8 cellular contexts compared by ENCODE assay signal in the genomic region with DNA sequence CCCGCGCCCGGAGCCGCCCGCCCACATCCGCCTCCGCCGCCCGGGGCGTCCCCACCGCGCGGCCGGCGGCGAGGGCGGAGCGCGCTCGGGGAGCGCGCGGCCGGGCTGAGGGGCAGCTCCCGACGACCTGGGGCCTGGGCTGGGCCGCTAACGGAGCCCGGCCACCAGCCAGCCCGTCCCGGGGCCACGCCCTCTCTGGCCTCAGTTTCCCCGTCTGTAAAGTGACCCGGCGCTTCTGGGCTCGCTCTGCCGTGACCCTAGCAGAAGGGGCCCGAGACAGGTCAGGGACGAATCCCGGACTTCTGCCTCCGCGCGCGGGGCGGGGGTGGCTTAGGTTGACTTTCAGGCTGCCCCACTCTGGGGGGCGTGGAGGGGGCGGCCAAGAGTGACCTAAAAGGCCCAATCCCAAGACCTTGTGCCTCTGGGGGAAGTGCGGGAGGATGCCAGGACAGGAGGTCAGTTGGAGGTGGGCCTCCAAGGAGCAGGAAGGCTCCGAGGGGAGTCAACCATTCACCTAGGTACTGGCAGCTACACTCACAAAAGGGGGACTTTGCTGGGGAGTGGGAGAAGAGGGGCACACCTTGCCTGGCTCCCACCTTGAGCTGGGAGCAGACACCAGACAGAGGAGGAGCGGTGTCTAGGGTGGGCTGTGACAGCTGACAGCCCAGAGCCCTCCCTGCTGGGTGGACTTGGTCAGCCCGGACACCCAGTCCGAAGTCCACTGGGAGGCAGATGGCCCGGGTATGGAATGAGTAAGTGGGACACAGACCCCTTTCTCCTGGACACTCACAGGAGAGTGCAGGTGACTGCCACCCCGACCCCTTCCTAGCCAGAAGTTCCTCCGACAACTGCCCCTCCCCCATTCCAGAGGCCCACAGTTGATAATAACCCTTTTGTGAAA. TPM values are rescaled to one million over a fixed set of nuclear protein-coding genes. Genes with fewer than 3 reads are reported as not detected.
DNase-seq lines count a peak whose midpoint lies in the region; ATAC-seq, FAIRE-seq and TF ChIP-seq lines count a peak whose summit lies in the region.

No MANE protein-coding gene starts in this region.

- no peaks in the 10 kb centered on the region for H3K9me3 Mint-ChIP-seq in naive B cell

- no peak for TF ChIP-seq CTCF in A549 (IDR thresholded peaks at IDR 0.05)
- TF ChIP-seq CTCF in thyroid gland (IDR thresholded peaks at IDR 0.05) = no peak

- no peaks in the 10 kb centered on the region for H3K36me3 Mint-ChIP-seq in naive B cell

- H3K27ac Mint-ChIP-seq in naive B cell = peak overlapping the region in 4 of 6 donors; percentile 69 to 87 (median 80)

- peak overlapping the region; percentile 89 for H3K4me2 ChIP-seq in A549

- POLR2A ChIA-PET in A549 (lab: Yijun Ruan, JAX) = interaction anchor here (0.5 kb wide), 1 partner anchor 603 kb away, joined by 6 read pairs; no protein-coding TSS in a partner anchor

- H3K4me1 ChIP-seq in A549 = peaks cover 46% of the 10 kb centered on the region
- peaks cover 60 to 63% of the 10 kb centered on the region in 2 donors for H3K4me1 ChIP-seq in thyroid gland

- 69% methylated on average over 7 of the region's 55 CpGs for WGBS in A549 (ENCODE audit: missing lambda C conversion rate)
- WGBS in thyroid gland, 2 donors = 26 to 31% methylated on average over 18 to 22 of the region's 55 CpGs

- H3K36me3 ChIP-seq in thyroid gland = peaks cover 0 to 5% of the 10 kb centered on the region in 2 donors

- no peak for TF ChIP-seq RAD21 in A549 (conservative IDR thresholded peaks at IDR 0.05 in 1 of 2, IDR thresholded peaks at IDR 0.05 in 1 of 2)

- peaks cover 61 to 64% (median 61%) of the 10 kb centered on the region in 3 donors for H3K4me1 Mint-ChIP-seq in naive B cell

- H3K27me3 Mint-ChIP-seq in naive B cell = no peaks in the 10 kb centered on the region

- peak in 1 of 2 experiments; percentile 67 for DNase-seq in A549 (ENCODE audit: low read depth in 1 of 2, low spot score in 1 of 2)
- peak; percentile 22 for DNase-seq in M059J (ENCODE audit: low read depth)
- peak; percentile 55 for DNase-seq in activated T-cell treated with anti-CD3 and anti-CD28 coated beads for 4 hours
- DNase-seq in erythroblast (lab: John Stamatoyannopoulos, UW) = peak; percentile 68 to 82
- peak; percentile 49 for DNase-seq in naive B cell
- DNase-seq in thyroid gland = peak; percentile 53 to 59
- no peak for DNase-seq in DMS153 treated with DMSO at 0.1 percent for 48 hours (lab: John Stamatoyannopoulos, UW; ENCODE audit: unreplicated experiment)

- intact Hi-C loops in thyroid gland (cut with DNase I) = no loop called here

- H3K27ac ChIP-seq in A549 (peak overlapping the region; percentile 95 to 98), thyroid gland (peak overlapping the region; percentile 78 to 98 (median 96))

- ATAC-seq in A549 = peak; percentile 26 to 53; a peak in 4 of 6 replicates
- ATAC-seq in GM18868 (IDR thresholded peaks at IDR 0.05; ENCODE audit: unreplicated experiment) = peak; percentile 39
- peak; percentile 61 for ATAC-seq in naive B cell (ENCODE audit: low read depth in 2 of 2)

- FAIRE-seq in A549 (lab: Jason Lieb, UNC) = no peak

- H3K27me3 ChIP-seq in thyroid gland = no peaks in the 10 kb centered on the region

- no peak for TF ChIP-seq EP300 in A549 (IDR thresholded peaks at IDR 0.05)

- TF ChIP-seq POLR2A in A549 (IDR thresholded peaks at IDR 0.05; ENCODE audit: low read length) (peak; percentile 80), erythroblast (IDR thresholded peaks at IDR 0.05; ENCODE audit: low read length) (peak; percentile 44), thyroid gland (IDR thresholded peaks at IDR 0.05) (peak; percentile 75 to 83)

- CTCF ChIA-PET in A549 (lab: Yijun Ruan, JAX) = interaction anchor here (1.0 to 2.1 kb wide), 4 partner anchors 25 to 60 kb away, joined by 3 to 7 read pairs (median 4); no protein-coding TSS in a partner anchor

- peak overlapping the region; percentile 67 to 91 (median 80) for H3K4me3 Mint-ChIP-seq in naive B cell

- peak overlapping the region; percentile 94 for H3K4me3 ChIP-seq in A549
- H3K4me3 ChIP-seq in thyroid gland (replicated peaks in 1 of 3) = peak overlapping the region in 1 of 3 donors; percentile 34

- no peaks in the 10 kb centered on the region for H3K9me3 ChIP-seq in A549
- H3K9me3 ChIP-seq in thyroid gland = no peaks in the 10 kb centered on the region

TF ChIP-seq in A549, 52 proteins besides CTCF, POLR2A, EP300 and RAD21:
- peak in 1 of 2 experiments; percentile 21; a peak in 1 of 5 replicates for TF ChIP-seq JUN (IDR thresholded peaks at IDR 0.05)
- no peak for TF ChIP-seq FOXS1 (CRISPR knock-in tag; IDR thresholded peaks at IDR 0.05)
- peak; percentile 82; the same call in 1 of the 2 replicates for TF ChIP-seq PHF8 (IDR thresholded peaks at IDR 0.05; ENCODE audit: borderline replicate concordance, low read depth)

RNA-seq across cellular contexts. Expression of a gene that starts 0.5 kb away (rescaled TPM):
- polyA plus RNA-seq in A549 (2011; rRNA removed) (66.0 and 70.2 TPM in 2 replicates), A549 (2017; fragmentation: RNase III; extraction: RNeasy Plus Mini Kit Qiagen cat#74134 plus additional on column Dnase treatment) (87.1 to 93.8 TPM (median 93.0 TPM) in 3 replicates), naive B cell (ENCODE audit: low read depth in 6 of 6) (10 to 100 TPM in 5 of 6 donors, 1 to 10 TPM in 1; 6.3 to 22.0 (median 14.1) TPM)
- 164 and 170 TPM in 2 replicates for polyA plus RNA-seq in A549 (2012; cell fraction: cytosol; rRNA removed)
- polyA plus RNA-seq in A549 (2012; cell fraction: nucleus; rRNA removed) = 315 and 328 TPM in 2 replicates
- polyA minus RNA-seq in A549 (2011; rRNA and poly(A)+ RNA removed) = 138 and 139 TPM in 2 replicates
- 81.6 and 134 TPM in 2 replicates for total RNA-seq in M059J (2014; rRNA removed; shearing (Covaris generic))
- total RNA-seq in thyroid gland = 100 to 1,000 TPM in 3 of 4 donors, 10 to 100 TPM in 1; 99.8 to 179 (median 152) TPM

RNA-seq across cellular contexts. Expression of a gene that starts 4.9 kb away (rescaled TPM):
- polyA plus RNA-seq in A549 (2011; rRNA removed) = 1.6 and 2.1 TPM in 2 replicates
- polyA plus RNA-seq in A549 (2012; cell fraction: cytosol; rRNA removed) = 1.6 and 2.9 TPM in 2 replicates
- polyA plus RNA-seq in A549 (2012; cell fraction: nucleus; rRNA removed) = 2.3 and 2.9 TPM in 2 replicates
- polyA plus RNA-seq in A549 (2017; fragmentation: RNase III; extraction: RNeasy Plus Mini Kit Qiagen cat#74134 plus additional on column Dnase treatment) = 2.3 to 3.1 TPM (median 2.6 TPM) in 3 replicates
- 3.9 and 4.1 TPM in 2 replicates for polyA minus RNA-seq in A549 (2011; rRNA and poly(A)+ RNA removed)
- total RNA-seq in M059J (2014; rRNA removed; shearing (Covaris generic)) = 3.3 and 4.1 TPM in 2 replicates
- polyA plus RNA-seq in naive B cell (ENCODE audit: low read depth in 6 of 6) = 1 to 10 TPM in 4 of 6 donors, under 1 TPM in 2; 0.84 to 1.9 (median 1.2) TPM
- total RNA-seq in thyroid gland = 10 to 100 TPM; 12.9 to 29.4 (median 16.8) TPM

RNA-seq across cellular contexts. Expression of a gene that starts 43.1 kb away (rescaled TPM):
- 90.0 and 94.2 TPM in 2 replicates for polyA plus RNA-seq in A549 (2011; rRNA removed)
- 477 and 601 TPM in 2 replicates for polyA plus RNA-seq in A549 (2012; cell fraction: cytosol; rRNA removed)
- polyA plus RNA-seq in A549 (2012; cell fraction: nucleus; rRNA removed) = 376 and 581 TPM in 2 replicates
- 157 to 169 TPM (median 163 TPM) in 3 replicates for polyA plus RNA-seq in A549 (2017; fragmentation: RNase III; extraction: RNeasy Plus Mini Kit Qiagen cat#74134 plus additional on column Dnase treatment)
- 12.3 and 14.4 TPM in 2 replicates for polyA minus RNA-seq in A549 (2011; rRNA and poly(A)+ RNA removed)
- total RNA-seq in M059J (2014; rRNA removed; shearing (Covaris generic)) = 292 and 348 TPM in 2 replicates
- polyA plus RNA-seq in naive B cell (ENCODE audit: low read depth in 6 of 6) = 100 to 1,000 TPM; 191 to 266 (median 227) TPM
- total RNA-seq in thyroid gland = 100 to 1,000 TPM; 137 to 388 (median 239) TPM
